Comparison of ENCODE assay signal across 11 cellular contexts in the genomic region with DNA sequence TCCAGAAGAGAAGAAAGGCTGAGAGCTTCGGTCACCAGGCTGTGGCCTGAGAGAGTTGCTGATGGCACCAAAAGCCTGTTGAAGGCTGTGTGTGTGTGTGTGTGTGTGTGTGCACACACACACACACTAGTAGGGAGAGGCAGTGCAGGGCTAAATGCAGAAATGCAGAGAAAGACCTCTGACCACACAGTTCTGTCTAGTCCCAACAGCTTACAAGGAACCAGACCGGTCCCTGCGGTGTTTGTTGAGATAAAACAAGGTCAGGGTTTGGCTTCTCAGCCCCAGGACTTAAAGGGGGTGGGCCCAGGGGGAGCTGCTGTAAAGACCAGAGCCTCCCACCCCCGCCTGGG.
DNase-seq lines count a peak whose midpoint lies in the region; ATAC-seq and TF ChIP-seq lines count a peak whose summit lies in the region.
"Had no signal": no experiment of that assay in that cellular context is flagged by ENCODE, and none has a peak within 500 bp of the region (broad histone marks: within the 10 kb centered on the region; RNA-seq: fewer than 3 reads in every experiment).

No MANE protein-coding gene starts in this region.

- H3K4me3 Mint-ChIP-seq in mesothelial cell of epicardium (peak overlapping the region; percentile 3), type B pancreatic cell (peak overlapping the region; percentile 44)

- H3K27ac Mint-ChIP-seq in mesothelial cell of epicardium (peak overlapping the region; percentile 94), type B pancreatic cell (peak overlapping the region; percentile 83)

- peak overlapping the region; percentile 50 for H3K27ac ChIP-seq in cingulate gyrus (ENCODE audit: low read depth, low read length)

- H3K4me1 Mint-ChIP-seq in mesothelial cell of epicardium (peaks cover 43% of the 10 kb centered on the region), type B pancreatic cell (ENCODE audit: unreplicated experiment) (peaks cover 69% of the 10 kb centered on the region)

- H3K36me3 Mint-ChIP-seq in mesothelial cell of epicardium, result peaks cover 20% of the 10 kb centered on the region
- H3K36me3 Mint-ChIP-seq in type B pancreatic cell, result peaks cover 28% of the 10 kb centered on the region

- ATAC-seq in HG03378 (IDR thresholded peaks at IDR 0.05; ENCODE audit: unreplicated experiment), result no peak

- H3K27me3 Mint-ChIP-seq in mesothelial cell of epicardium (ENCODE audit: low read depth) (no peaks in the 10 kb centered on the region), type B pancreatic cell (no peaks in the 10 kb centered on the region)

- peak; percentile 12 for DNase-seq in SIG-M5 treated with dmso at 0.1 percent for 504 hours (lab: John Stamatoyannopoulos, UW; ENCODE audit: unreplicated experiment)
- DNase-seq in SIG-M5 (lab: John Stamatoyannopoulos, UW), result no peak
- no peak for DNase-seq in mesothelial cell of epicardium (ENCODE audit: low spot score in 2 of 2, unreplicated experiment in 2 of 2)
- DNase-seq in type B pancreatic cell (ENCODE audit: extremely low spot score, unreplicated experiment), result no peak
- DNase-seq in NAMALWA (ENCODE audit: low spot score), result no peak
- DNase-seq in SW 1271 (lab: John Stamatoyannopoulos, UW), result no peak
- DNase-seq: ACHN; NCI-H510A treated with DMSO at 0.1 percent for 48 hours; stimulated activated CD4-positive, alpha-beta T cell treated with anti-CD3 and anti-CD28 coated beads, Interleukin-2, amount 100 ng/mL, for 48 hours had no signal

- H3K9me3 Mint-ChIP-seq in mesothelial cell of epicardium, result no peaks in the 10 kb centered on the region
- H3K9me3 Mint-ChIP-seq in type B pancreatic cell, result no peaks in the 10 kb centered on the region

- TF ChIP-seq CTCF in mesothelial cell of epicardium (IDR thresholded peaks at IDR 0.05; ENCODE audit: unreplicated experiment) (no peak), type B pancreatic cell (conservative IDR thresholded peaks at IDR 0.05) (no peak)
